Comparison of ENCODE assay signal across 25 cellular contexts in genomic region chr11:96116341-96116740, GRCh38.
"Had no signal": no experiment of that assay in that cellular context is flagged by ENCODE, and none has a peak within 500 bp of the region (broad histone marks: within the 10 kb centered on the region; RNA-seq: fewer than 3 reads in every experiment).

No MANE protein-coding gene starts in this region.

- H3K4me3 ChIP-seq: esophagus muscularis mucosa, heart right ventricle, left lung, lung, mucosa of descending colon, ovary, prostate gland, smooth muscle cell, tibial nerve had no signal

- H3K27ac ChIP-seq: esophagus muscularis mucosa, heart right ventricle, left lung, ovary, prostate gland, tibial nerve had no signal

- H3K36me3 ChIP-seq: esophagus muscularis mucosa, heart right ventricle, left lung, ovary, prostate gland, tibial nerve had no signal

- H3K36me3 Mint-ChIP-seq: WTC11 had no signal

- H3K27me3 Mint-ChIP-seq: activated CD4-positive, alpha-beta memory T cell treated with anti-CD3 and anti-CD28 coated beads, Interleukin-2, amount 10 ng/mL, durations not matched to agents 7 days and 5 days; activated CD4-positive, alpha-beta T cell treated with anti-CD3 and anti-CD28 coated beads, Interleukin-2, amount 10 ng/mL, durations not matched to agents 7 days and 5 days; activated naive CD8-positive, alpha-beta T cell treated with anti-CD3 and anti-CD28 coated beads for 36 hours; activated T-helper 17 cell treated with anti-CD3 and anti-CD28 coated beads, Interleukin-2, amount 50 U/mL, for 72 hours; stimulated activated naive B cell treated with anti-CD40 and anti-IgM and Interleukin-4, amounts not matched to agents 10 μg/mL and 1 μg/mL and 100 μg/mL, for 72 hours had no signal

- H3K4me3 Mint-ChIP-seq: activated CD4-positive, alpha-beta memory T cell treated with anti-CD3 and anti-CD28 coated beads, Interleukin-2, amount 10 ng/mL, durations not matched to agents 7 days and 5 days; activated CD4-positive, alpha-beta T cell treated with anti-CD3 and anti-CD28 coated beads, Interleukin-2, amount 10 ng/mL, durations not matched to agents 7 days and 5 days; activated naive CD8-positive, alpha-beta T cell treated with anti-CD3 and anti-CD28 coated beads for 36 hours; activated T-cell treated with anti-CD3 and anti-CD28 coated beads, Interleukin-2, amount 50 U/mL, for 4 hours; activated T-helper 17 cell treated with anti-CD3 and anti-CD28 coated beads, Interleukin-2, amount 50 U/mL, for 72 hours; stimulated activated naive B cell treated with anti-CD40 and anti-IgM and Interleukin-4, amounts not matched to agents 10 μg/mL and 1 μg/mL and 100 μg/mL, for 72 hours; WTC11 had no signal

- DNase-seq: activated CD4-positive, alpha-beta memory T cell treated with anti-CD3 and anti-CD28 coated beads, Interleukin-2, amount 10 ng/mL, durations not matched to agents 7 days and 5 days; activated CD4-positive, alpha-beta T cell treated with anti-CD3 and anti-CD28 coated beads for 1 hour; activated CD4-positive, alpha-beta T cell treated with anti-CD3 and anti-CD28 coated beads, Interleukin-2, amount 10 ng/mL, durations not matched to agents 7 days and 5 days; activated CD8-positive, alpha-beta memory T cell treated with anti-CD3 and anti-CD28 coated beads, Interleukin-2, amount 50 U/mL, for 48 hours; activated gamma-delta T cell treated with Interleukin-2 at 50 U/mL for 16 hours; activated naive CD8-positive, alpha-beta T cell treated with anti-CD3 and anti-CD28 coated beads for 36 hours; activated T-cell treated with anti-CD3 and anti-CD28 coated beads, Interleukin-2, amount 50 U/mL, for 4 hours; amniotic stem cell; dermis blood vessel endothelial cell; effector CD4-positive, alpha-beta T cell; foreskin melanocyte; heart right ventricle; left lung; mucosa of descending colon; ovary; stimulated activated CD4-positive, alpha-beta T cell treated with anti-CD3 and anti-CD28 coated beads, Interleukin-1b, Interleukin-23, amount 100 ng/mL, for 48 hours; stimulated activated naive B cell treated with anti-CD40 and anti-IgM and Interleukin-4, amounts not matched to agents 10 μg/mL and 1 μg/mL and 100 μg/mL, for 72 hours; T-helper 2 cell had no signal

- H3K4me1 ChIP-seq: prostate gland had no signal

- H3K27me3 ChIP-seq: esophagus muscularis mucosa, heart right ventricle, left lung, ovary, tibial nerve had no signal

- H3K9me3 Mint-ChIP-seq: activated CD4-positive, alpha-beta memory T cell treated with anti-CD3 and anti-CD28 coated beads, Interleukin-2, amount 10 ng/mL, durations not matched to agents 7 days and 5 days; activated CD4-positive, alpha-beta T cell treated with anti-CD3 and anti-CD28 coated beads, Interleukin-2, amount 10 ng/mL, durations not matched to agents 7 days and 5 days; activated naive CD8-positive, alpha-beta T cell treated with anti-CD3 and anti-CD28 coated beads for 36 hours; activated T-cell treated with anti-CD3 and anti-CD28 coated beads, Interleukin-2, amount 50 U/mL, for 4 hours; activated T-helper 17 cell treated with anti-CD3 and anti-CD28 coated beads, Interleukin-2, amount 50 U/mL, for 72 hours; stimulated activated naive B cell treated with anti-CD40 and anti-IgM and Interleukin-4, amounts not matched to agents 10 μg/mL and 1 μg/mL and 100 μg/mL, for 72 hours; WTC11 had no signal

- ATAC-seq: activated T-cell treated with anti-CD3 and anti-CD28 coated beads, Interleukin-2, amount 50 U/mL, for 4 hours; activated T-helper 17 cell treated with anti-CD3 and anti-CD28 coated beads, Interleukin-2, amount 50 U/mL, for 72 hours; heart right ventricle; left lung; mucosa of descending colon; stimulated activated naive B cell treated with anti-CD40 and anti-IgM and Interleukin-4, amounts not matched to agents 10 μg/mL and 1 μg/mL and 100 μg/mL, for 72 hours; WTC11 had no signal

- H3K9me3 ChIP-seq: esophagus muscularis mucosa, heart right ventricle, left lung, mucosa of descending colon, ovary, prostate gland, tibial nerve had no signal

- H3K27ac Mint-ChIP-seq: activated CD4-positive, alpha-beta memory T cell treated with anti-CD3 and anti-CD28 coated beads, Interleukin-2, amount 10 ng/mL, durations not matched to agents 7 days and 5 days; activated CD4-positive, alpha-beta T cell treated with anti-CD3 and anti-CD28 coated beads, Interleukin-2, amount 10 ng/mL, durations not matched to agents 7 days and 5 days; activated naive CD8-positive, alpha-beta T cell treated with anti-CD3 and anti-CD28 coated beads for 36 hours; activated T-helper 17 cell treated with anti-CD3 and anti-CD28 coated beads, Interleukin-2, amount 50 U/mL, for 72 hours; stimulated activated naive B cell treated with anti-CD40 and anti-IgM and Interleukin-4, amounts not matched to agents 10 μg/mL and 1 μg/mL and 100 μg/mL, for 72 hours; WTC11 had no signal
